In the genomic region with DNA sequence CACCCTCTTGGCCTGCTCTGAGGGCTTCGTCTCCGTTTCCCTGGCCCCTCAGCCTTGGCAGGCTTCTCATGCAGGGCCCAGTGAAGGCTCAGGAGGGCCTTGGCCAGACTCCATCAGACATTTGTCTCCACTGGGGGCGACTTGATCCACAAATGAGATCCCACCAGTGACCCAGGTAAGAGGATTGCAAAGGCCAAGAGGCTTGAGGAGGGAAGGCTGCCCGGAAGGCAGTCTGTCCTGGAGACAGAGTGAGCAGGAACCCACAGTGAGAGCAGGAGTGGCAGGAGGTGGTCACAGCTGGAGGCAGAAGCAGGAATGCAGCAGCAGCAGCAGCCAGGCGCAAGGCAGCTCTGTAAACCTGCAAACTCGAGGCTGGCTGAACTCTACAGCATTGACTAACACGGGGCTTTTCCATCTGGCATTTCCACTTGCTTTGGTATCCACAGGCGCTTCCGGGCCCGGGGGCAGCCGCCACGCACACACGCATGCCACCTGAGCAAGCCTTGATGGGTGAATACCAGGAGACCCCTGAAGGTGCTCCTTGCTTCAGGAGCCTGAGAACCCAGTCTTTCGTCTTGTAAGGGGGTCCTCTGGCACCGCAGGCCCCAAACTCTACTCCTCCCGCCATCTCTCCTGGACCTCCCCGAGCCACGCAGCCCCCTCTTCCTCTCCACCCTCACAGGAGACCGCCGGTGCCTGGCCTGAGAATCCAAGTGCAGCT, we compare ENCODE assay signal across 15 cellular contexts. TPM values are rescaled to one million over a fixed set of nuclear protein-coding genes. Genes with fewer than 3 reads are reported as not detected.
DNase-seq lines count a peak whose midpoint lies in the region; ATAC-seq and TF ChIP-seq lines count a peak whose summit lies in the region.
"Had no signal": no experiment of that assay in that cellular context is flagged by ENCODE, and none has a peak within 500 bp of the region (broad histone marks: within the 10 kb centered on the region; RNA-seq: fewer than 3 reads in every experiment).

No MANE protein-coding gene starts in this region.

- no peaks in the 10 kb centered on the region for H3K9me3 Mint-ChIP-seq in activated T-cell treated with anti-CD3 and anti-CD28 coated beads, Interleukin-2, amount 50 U/mL, for 24 hours
- H3K9me3 Mint-ChIP-seq in nephron progenitor cell: no peaks in the 10 kb centered on the region

- no peak for DNase-seq in activated T-cell treated with anti-CD3 and anti-CD28 coated beads, Interleukin-2, amount 50 U/mL, for 24 hours
- DNase-seq in activated T-cell treated with anti-CD3 and anti-CD28 coated beads for 4 hours (no peak), iris pigment epithelial cell (ENCODE audit: low read depth) (peak; percentile 69), thoracic aorta (ENCODE audit: low spot score) (no peak), nephron progenitor cell (no peak), SW480 (ENCODE audit: low spot score) (no peak)
- peak; percentile 50 for DNase-seq in activated CD8-positive, alpha-beta memory T cell treated with anti-CD3 and anti-CD28 coated beads, Interleukin-2, amount 50 U/mL, for 48 hours
- DNase-seq: foreskin melanocyte, NCI-H446 treated with DMSO at 0.1 percent for 48 hours, SK-N-SH had no signal

- no peak overlapping the region for H3K4me3 ChIP-seq in thoracic aorta
- H3K4me3 ChIP-seq: cardiac muscle cell had no signal

- peaks cover 42% of the 10 kb centered on the region for H3K36me3 ChIP-seq in thoracic aorta

- peaks cover 53% of the 10 kb centered on the region for H3K36me3 Mint-ChIP-seq in activated T-cell treated with anti-CD3 and anti-CD28 coated beads, Interleukin-2, amount 50 U/mL, for 24 hours (ENCODE audit: low read depth)
- peaks cover 20% of the 10 kb centered on the region for H3K36me3 Mint-ChIP-seq in nephron progenitor cell (ENCODE audit: low read depth)

- H3K27ac Mint-ChIP-seq in activated T-cell treated with anti-CD3 and anti-CD28 coated beads, Interleukin-2, amount 50 U/mL, for 24 hours: peak overlapping the region; percentile 85
- H3K27ac Mint-ChIP-seq in nephron progenitor cell: no peak overlapping the region

- H3K4me3 Mint-ChIP-seq in activated T-cell treated with anti-CD3 and anti-CD28 coated beads, Interleukin-2, amount 50 U/mL, for 24 hours: no peak overlapping the region
- H3K4me3 Mint-ChIP-seq in nephron progenitor cell: no peak overlapping the region

- no peaks in the 10 kb centered on the region for H3K27me3 ChIP-seq in thoracic aorta (replicated peaks; ENCODE audit: insufficient read depth)
- H3K27me3 ChIP-seq: cardiac muscle cell had no signal

- peaks cover 26 to 37% of the 10 kb centered on the region in 2 donors for H3K4me1 ChIP-seq in thoracic aorta (ENCODE audit: control insufficient read depth in 1 of 2, low read depth in 2 of 2)

- H3K4me1 Mint-ChIP-seq in activated T-cell treated with anti-CD3 and anti-CD28 coated beads, Interleukin-2, amount 50 U/mL, for 24 hours (ENCODE audit: low read depth): peaks cover 41% of the 10 kb centered on the region
- H3K4me1 Mint-ChIP-seq in nephron progenitor cell: peaks cover 51% of the 10 kb centered on the region

- ATAC-seq in thoracic aorta (ENCODE audit: insufficient number of reproducible peaks, low FRiP score, low read depth) (no peak), HG02763 (IDR thresholded peaks at IDR 0.05; ENCODE audit: unreplicated experiment) (no peak)

- no peaks in the 10 kb centered on the region for H3K27me3 Mint-ChIP-seq in activated T-cell treated with anti-CD3 and anti-CD28 coated beads, Interleukin-2, amount 50 U/mL, for 24 hours
- H3K27me3 Mint-ChIP-seq in nephron progenitor cell (ENCODE audit: low read depth, poor library complexity): peaks cover 9% of the 10 kb centered on the region

- peak overlapping the region; percentile 4 to 89 for H3K27ac ChIP-seq in thoracic aorta
- H3K27ac ChIP-seq: cardiac muscle cell had no signal

- H3K9me3 ChIP-seq in thoracic aorta: no peaks in the 10 kb centered on the region
- H3K9me3 ChIP-seq: SK-N-SH had no signal

- no peak for TF ChIP-seq CTCF in thoracic aorta (IDR thresholded peaks at IDR 0.05)
- TF ChIP-seq CTCF in nephron progenitor cell (IDR thresholded peaks at IDR 0.05): no peak

RNA-seq across cellular contexts. Expression of a gene that starts 14.7 kb away (rescaled TPM):
- total RNA-seq in thoracic aorta: 100 to 1,000 TPM; 226 to 244 TPM

RNA-seq across cellular contexts. Expression of a gene that starts 48.0 kb away (rescaled TPM):
- not detected for total RNA-seq in thoracic aorta
- total RNA-seq: cardiac muscle cell, LHCN-M2, mononuclear cell, temporal lobe had no signal

Comparison
In these comparisons a context has a peak if more than half of its experiments do, and no peak if none do; other contexts are left out.
1. DNase-seq: peak in activated CD8-positive, alpha-beta memory T cell treated with anti-CD3 and anti-CD28 coated beads, Interleukin-2, amount 50 U/mL, for 48 hours (single experiment) and iris pigment epithelial cell (single experiment); none in activated T-cell treated with anti-CD3 and anti-CD28 coated beads, Interleukin-2, amount 50 U/mL, for 24 hours (single experiment), activated T-cell treated with anti-CD3 and anti-CD28 coated beads for 4 hours (single experiment), thoracic aorta (single experiment), nephron progenitor cell (single experiment) and SW480 (single experiment).